Comparison of ENCODE assay signal across 8 cellular contexts in genomic region chr21:37367758-37368535, GRCh38.
DNase-seq lines count a peak whose midpoint lies in the region; TF ChIP-seq lines count a peak whose summit lies in the region.

No MANE protein-coding gene starts in this region.

- H3K27ac ChIP-seq in effector memory CD4-positive, alpha-beta T cell (ENCODE audit: insufficient read depth, low read length, poor library complexity, severe bottlenecking): peak overlapping the region; percentile 98
- H3K27ac ChIP-seq in mucosa of rectum (ENCODE audit: low read depth in 2 of 2, low read length in 2 of 2): peak overlapping the region; percentile 98 to 100
- H3K27ac ChIP-seq in subcutaneous abdominal adipose tissue (ENCODE audit: low read depth, low read length): peak overlapping the region; percentile 99

- TF ChIP-seq CTCF in GM10266 (IDR thresholded peaks at IDR 0.05; ENCODE audit: control insufficient read depth, insufficient read depth, low read depth, missing control alignments): no peak

- DNase-seq in GM10266 (ENCODE audit: extremely low spot score) (peak; percentile 36), COLO829 (ENCODE audit: low spot score) (no peak), GOT3 (lab: John Stamatoyannopoulos, UW) (no peak)
- peak; percentile 12 to 25 for DNase-seq in activated CD4-positive, alpha-beta T cell treated with anti-CD3 and anti-CD28 coated beads, Interleukin-2, amount 50 U/mL, for 4 hours
- DNase-seq in effector memory CD4-positive, alpha-beta T cell: peak in 1 of 3 donors; percentile 9

- no peaks in the 10 kb centered on the region for H3K27me3 ChIP-seq in effector memory CD4-positive, alpha-beta T cell (replicated peaks; ENCODE audit: control insufficient read depth, insufficient read depth, low read length, poor library complexity, severe bottlenecking)
- H3K27me3 ChIP-seq in mucosa of rectum (ENCODE audit: control insufficient read depth in 2 of 2, insufficient read depth in 2 of 2, low read length in 2 of 2): no peaks in the 10 kb centered on the region
- no peaks in the 10 kb centered on the region for H3K27me3 ChIP-seq in subcutaneous abdominal adipose tissue (ENCODE audit: control insufficient read depth in 5 of 5, insufficient read depth in 4 of 5, low read length in 5 of 5)

- no peak for TF ChIP-seq RAD21 in Ishikawa (IDR thresholded peaks at IDR 0.05; ENCODE audit: low read depth)

- TF ChIP-seq EP300 in Ishikawa (IDR thresholded peaks at IDR 0.05; ENCODE audit: borderline replicate concordance): no peak

- no peaks in the 10 kb centered on the region for H3K9me3 ChIP-seq in effector memory CD4-positive, alpha-beta T cell (ENCODE audit: control insufficient read depth, low read length)
- no peaks in the 10 kb centered on the region for H3K9me3 ChIP-seq in mucosa of rectum (ENCODE audit: control insufficient read depth in 2 of 2, low read length in 2 of 2)
- no peaks in the 10 kb centered on the region for H3K9me3 ChIP-seq in subcutaneous abdominal adipose tissue (ENCODE audit: control insufficient read depth in 5 of 5, low read length in 5 of 5)

- peaks cover 35% of the 10 kb centered on the region for H3K4me1 ChIP-seq in effector memory CD4-positive, alpha-beta T cell (ENCODE audit: control insufficient read depth, insufficient read depth, low read length, poor library complexity, severe bottlenecking)
- H3K4me1 ChIP-seq in mucosa of rectum (ENCODE audit: control insufficient read depth in 2 of 2, insufficient read depth in 2 of 2, low read length in 2 of 2): peaks cover 21 to 25% of the 10 kb centered on the region in 2 donors
- peaks cover 0 to 45% (median 44%) of the 10 kb centered on the region in 5 donors for H3K4me1 ChIP-seq in subcutaneous abdominal adipose tissue (ENCODE audit: control insufficient read depth in 5 of 5, insufficient read depth in 5 of 5, low read length in 5 of 5)

- H3K36me3 ChIP-seq in effector memory CD4-positive, alpha-beta T cell (ENCODE audit: control insufficient read depth, insufficient read depth, low read length): no peaks in the 10 kb centered on the region
- H3K36me3 ChIP-seq in mucosa of rectum (ENCODE audit: control insufficient read depth in 2 of 2, insufficient read depth in 2 of 2, low read length in 2 of 2): no peaks in the 10 kb centered on the region
- H3K36me3 ChIP-seq in subcutaneous abdominal adipose tissue (ENCODE audit: control insufficient read depth in 5 of 5, insufficient read depth in 5 of 5, low read length in 5 of 5): no peaks in the 10 kb centered on the region

- H3K9ac ChIP-seq in mucosa of rectum (ENCODE audit: low read depth in 1 of 2, low read length in 2 of 2) (peak overlapping the region; percentile 93 to 98), subcutaneous abdominal adipose tissue (ENCODE audit: low read length in 5 of 5) (peak overlapping the region; percentile 89 to 99 (median 91))

- peak overlapping the region; percentile 95 for H3K4me3 ChIP-seq in effector memory CD4-positive, alpha-beta T cell (ENCODE audit: insufficient read depth, low read depth, low read length, poor library complexity, severe bottlenecking)
- H3K4me3 ChIP-seq in mucosa of rectum (ENCODE audit: low read length in 2 of 2) (peak overlapping the region; percentile 93 to 94), subcutaneous abdominal adipose tissue (ENCODE audit: low read depth in 1 of 5, low read length in 5 of 5) (peak overlapping the region; percentile 85 to 96 (median 88))

TF ChIP-seq in Ishikawa, 13 proteins besides CTCF, POLR2A, EP300 and RAD21:
- TF ChIP-seq TAF1 (IDR thresholded peaks at IDR 0.05; ENCODE audit: low read depth) (peak; percentile 40; the same call in 1 of the 2 replicates), NFIC (IDR thresholded peaks at IDR 0.05) (no peak)

Comparison
In these comparisons a context has a peak if more than half of its experiments do, and no peak if none do; other contexts are left out.
1. DNase-seq: peak in GM10266 (single experiment) and activated CD4-positive, alpha-beta T cell treated with anti-CD3 and anti-CD28 coated beads, Interleukin-2, amount 50 U/mL, for 4 hours (2 of 2); none in COLO829 (single experiment) and GOT3 (single experiment).
2. Peak in every context shown above with its lines, with median percentiles within 50 percentile points of each other: H3K27ac ChIP-seq and H3K4me3 ChIP-seq.